7 cellular contexts compared by ENCODE assay signal in genomic region chr2:202386495-202386894, GRCh38. TPM values are rescaled to one million over a fixed set of nuclear protein-coding genes. Genes with fewer than 3 reads are reported as not detected.
DNase-seq lines count a peak whose midpoint lies in the region; ATAC-seq, FAIRE-seq and TF ChIP-seq lines count a peak whose summit lies in the region.
"Not testable (repeated sequence)": the region's sequence is repeated elsewhere in the genome, so short reads cannot be mapped to it uniquely, and the experiment has no call there.

No MANE protein-coding gene starts in this region.

- not testable (repeated sequence) for ATAC-seq in GM12878

- TF ChIP-seq POLR2A in GM12878 (IDR thresholded peaks at IDR 0.05; ENCODE audit: low read depth, low read length), result not testable (repeated sequence)

- CTCF ChIA-PET in A673 (lab: Charles Lee); GM12878 (lab: Yijun Ruan, JAX): not testable (repeated sequence)

- peaks cover 27% of the 10 kb centered on the region for H3K4me1 ChIP-seq in A673 (ENCODE audit: insufficient read depth, low read length, poor library complexity, severe bottlenecking)
- peaks cover 55% of the 10 kb centered on the region for H3K4me1 ChIP-seq in Loucy (ENCODE audit: insufficient read depth, low read length, poor library complexity, severe bottlenecking)
- H3K4me1 ChIP-seq in GM12878 (ENCODE audit: control insufficient read depth, insufficient read depth, low read length); endodermal cell (ENCODE audit: control insufficient read depth, insufficient read depth, low read length): not testable (repeated sequence)
- peaks cover 18% of the 10 kb centered on the region for H3K4me1 ChIP-seq in skeletal muscle satellite cell (ENCODE audit: control insufficient read depth, insufficient read depth, low read length)

- not testable (repeated sequence) for H3K4me3 ChIP-seq in A673 (ENCODE audit: low read depth, low read length, poor library complexity, severe bottlenecking); SK-N-MC; skeletal muscle satellite cell (ENCODE audit: low read length)
- H3K4me3 ChIP-seq in Loucy (ENCODE audit: low read length, poor library complexity, severe bottlenecking) (peak overlapping the region; percentile 68), GM12878 (peak overlapping the region; percentile 25; the same call in 1 of the 2 replicates), endodermal cell (ENCODE audit: low read length) (peak overlapping the region; percentile 67)

- not testable (repeated sequence) for H3K27me3 ChIP-seq in A673 (replicated peaks; ENCODE audit: insufficient read depth, low read depth, low read length, poor library complexity); Loucy (ENCODE audit: insufficient read depth, low read length, poor library complexity, severe bottlenecking); GM12878 (replicated peaks in 1 of 2; ENCODE audit: control insufficient read depth in 2 of 2, insufficient read depth in 2 of 2, low read length in 1 of 2); endodermal cell (ENCODE audit: control insufficient read depth, insufficient read depth, low read length, poor library complexity, severe bottlenecking); skeletal muscle satellite cell (ENCODE audit: control insufficient read depth, insufficient read depth, low read length)

- not testable (repeated sequence) for DNase-seq in A673 (ENCODE audit: low spot score); SK-N-MC (ENCODE audit: low read depth, low spot score); GM12878 (ENCODE audit: low read depth, low spot score); endodermal cell

- RAD21 ChIA-PET in GM12878 (lab: Charles Lee; ENCODE audit: unreplicated experiment), result not testable (repeated sequence)

- H3K36me3 ChIP-seq in A673 (ENCODE audit: insufficient read depth, low read length, poor library complexity, severe bottlenecking); Loucy (ENCODE audit: insufficient read depth, low read length); SK-N-MC (ENCODE audit: insufficient read depth, low read length); GM12878 (ENCODE audit: control insufficient read depth in 2 of 2, insufficient read depth in 2 of 2, low read length in 1 of 2); skeletal muscle satellite cell (ENCODE audit: insufficient read depth, low read length): not testable (repeated sequence)
- H3K36me3 ChIP-seq in endodermal cell (ENCODE audit: control insufficient read depth, insufficient read depth, low read length), result peaks cover 70% of the 10 kb centered on the region

- H3F3A ChIP-seq in Loucy (ENCODE audit: low read depth), result peaks cover 22% of the 10 kb centered on the region

- H3K79me2 ChIP-seq in Loucy (ENCODE audit: insufficient read depth, low read length) (peaks cover 75% of the 10 kb centered on the region), GM12878 (ENCODE audit: control insufficient read depth, insufficient read depth, low read length) (peaks cover 56% of the 10 kb centered on the region)

- H3K9me3 Mint-ChIP-seq in endodermal cell, nephron: not testable (repeated sequence)

- not testable (repeated sequence) for TF ChIP-seq RAD21 in GM12878 (IDR thresholded peaks at IDR 0.05; ENCODE audit: insufficient read depth, low read depth, low read length)

- H2AFZ ChIP-seq in Loucy (ENCODE audit: low read length); GM12878 (ENCODE audit: control insufficient read depth, low read depth, low read length): not testable (repeated sequence)

- POLR2A ChIA-PET in A673 (lab: Charles Lee; ENCODE audit: low non-redundant PET); GM12878 (lab: Charles Lee): not testable (repeated sequence)

- H3K4me2 ChIP-seq in Loucy (ENCODE audit: low read depth, low read length, poor library complexity, severe bottlenecking) (peak overlapping the region; percentile 82), skeletal muscle satellite cell (ENCODE audit: low read length) (peak overlapping the region; percentile 26)
- H3K4me2 ChIP-seq in GM12878 (ENCODE audit: control insufficient read depth, insufficient read depth), result not testable (repeated sequence)

- not testable (repeated sequence) for H3K4me3 Mint-ChIP-seq in endodermal cell
- H3K4me3 Mint-ChIP-seq in nephron, result peak overlapping the region in 1 of 3 experiments; percentile 3

- not testable (repeated sequence) for H3K9me2 ChIP-seq in Loucy (replicated peaks; ENCODE audit: low read depth, low read length)

- FAIRE-seq in GM12878 (lab: Jason Lieb, UNC), result not testable (repeated sequence)

- peaks cover 28% of the 10 kb centered on the region for H3K36me3 Mint-ChIP-seq in endodermal cell (ENCODE audit: low read depth)
- peaks cover 33% of the 10 kb centered on the region for H3K36me3 Mint-ChIP-seq in nephron (ENCODE audit: low read depth)

- SMC1A ChIA-PET in GM12878 (lab: Charles Lee; ENCODE audit: uncharacterized antibody, unreplicated experiment), result not testable (repeated sequence)

- intact Hi-C loops in A673 (cut with micrococcal nuclease; ENCODE audit: unreplicated experiment); GM12878 (cut with micrococcal nuclease; ENCODE audit: unreplicated experiment): not testable (repeated sequence)

- not testable (repeated sequence) for H3K9me3 ChIP-seq in A673 (ENCODE audit: low read depth, low read length, poor library complexity, severe bottlenecking); Loucy (ENCODE audit: insufficient read depth, low read depth, low read length); SK-N-MC (ENCODE audit: low read depth, low read length); GM12878 (replicated peaks; ENCODE audit: control insufficient read depth, insufficient read depth, low read length); endodermal cell (ENCODE audit: control insufficient read depth, low read length); skeletal muscle satellite cell (replicated peaks; ENCODE audit: low read length)

- 95% methylated on average over 12 of the region's 12 CpGs for WGBS in GM12878 (ENCODE audit: insufficient coverage, insufficient replicate concordance, low lambda C conversion rate, missing lambda C conversion rate)
- 78 to 93% methylated on average over 5 to 12 of the region's 12 CpGs for WGBS in endodermal cell (ENCODE audit: insufficient coverage in 1 of 2, insufficient read length in 1 of 2), 2 experiments

- H3K9ac ChIP-seq in Loucy (ENCODE audit: low read depth, low read length, poor library complexity, severe bottlenecking), result peak overlapping the region; percentile 67
- not testable (repeated sequence) for H3K9ac ChIP-seq in SK-N-MC (ENCODE audit: insufficient read length); GM12878 (ENCODE audit: control insufficient read depth, insufficient read depth, low read length); endodermal cell (ENCODE audit: extremely low read depth, low read length, poor library complexity, severe bottlenecking); skeletal muscle satellite cell (ENCODE audit: low read depth, low read length)

- not testable (repeated sequence) for BruUV-seq in A673 (replicated peaks; lab: Mats Ljungman, UMichigan); GM12878 (replicated peaks; lab: Mats Ljungman, UMichigan)

- in situ Hi-C loops in GM12878 (cut with MboI), result not testable (repeated sequence)

- not testable (repeated sequence) for TF ChIP-seq EP300 in GM12878 (IDR thresholded peaks at IDR 0.05; ENCODE audit: borderline replicate concordance in 1 of 2, control insufficient read depth in 1 of 2, low read depth in 2 of 2, low read length in 2 of 2)

- not testable (repeated sequence) for H3K27me3 Mint-ChIP-seq in endodermal cell (ENCODE audit: insufficient read depth); nephron (ENCODE audit: low read depth)

- H3K27ac ChIP-seq in A673 (ENCODE audit: low read depth, low read length, poor library complexity, severe bottlenecking) (peak overlapping the region; percentile 82), SK-N-MC (peak overlapping the region; percentile 49; the same call in 1 of the 2 replicates)
- not testable (repeated sequence) for H3K27ac ChIP-seq in GM12878 (ENCODE audit: control insufficient read depth, insufficient read depth); endodermal cell (ENCODE audit: low read depth, low read length)

- H3K4me1 Mint-ChIP-seq in endodermal cell (peaks cover 13% of the 10 kb centered on the region), nephron (peaks cover 30% of the 10 kb centered on the region)

- H3K27ac Mint-ChIP-seq in endodermal cell, result not testable (repeated sequence)
- H3K27ac Mint-ChIP-seq in nephron, result peak overlapping the region in 2 of 3 experiments; percentile 0 to 4

- not testable (repeated sequence) for H4K20me1 ChIP-seq in Loucy (ENCODE audit: insufficient read depth, low read length, poor library complexity, severe bottlenecking); GM12878 (ENCODE audit: control insufficient read depth, insufficient read depth)

- not testable (repeated sequence) for TF ChIP-seq CTCF in A673 (conservative IDR thresholded peaks at IDR 0.05; ENCODE audit: low read depth, low read length); Loucy (conservative IDR thresholded peaks at IDR 0.05; ENCODE audit: low read length); GM12878 (IDR thresholded peaks at IDR 0.05 in 2 of 3, conservative IDR thresholded peaks at IDR 0.05 in 1 of 3; ENCODE audit: control insufficient read depth in 2 of 3, extremely low read depth in 1 of 3, insufficient read depth in 1 of 3, low read depth in 3 of 3, low read length in 3 of 3); endodermal cell (conservative IDR thresholded peaks at IDR 0.05); nephron (IDR thresholded peaks at IDR 0.05; ENCODE audit: unreplicated experiment in 3 of 3)

RNA-seq across cellular contexts. Expression of gene BMPR2, which starts 10.4 kb away (rescaled TPM):
- 32.0 and 34.9 TPM in 2 replicates for total RNA-seq in A673 (2021)
- 51.2 and 52.0 TPM in 2 replicates for total RNA-seq in GM12878 (2013; cell fraction: nucleolus; rRNA removed)
- total RNA-seq in GM12878 (2014; rRNA removed), result 6.0 and 7.0 TPM in 2 replicates
- 9.3 and 10.4 TPM in 2 replicates for total RNA-seq in GM12878 (2014; rRNA removed; fragmentation: Illumina TruSeq; extraction: Trizol)
- 15.6 and 15.7 TPM in 2 replicates for total RNA-seq in GM12878 (2021)
- 6.6 TPM for polyA plus RNA-seq in GM12878 (2011; ENCODE audit: low read depth)
- polyA plus RNA-seq in GM12878 (2011; rRNA removed), result 33.0 and 34.5 TPM in 2 replicates
- polyA plus RNA-seq in GM12878 (2011; cell fraction: cytosol; rRNA removed), result 14.7 and 22.6 TPM in 2 replicates
- 9.9 and 11.8 TPM in 2 replicates for polyA plus RNA-seq in GM12878 (2011; cell fraction: nucleus; rRNA removed)
- 7.2 and 10.4 TPM in 2 replicates for polyA plus RNA-seq in GM12878 (2012)
- polyA plus RNA-seq in GM12878 (2014; fragmentation: Illumina TruSeq; extraction: Trizol), result 14.8 and 19.5 TPM in 2 replicates
- polyA plus RNA-seq in GM12878 (2014; fragmentation: Nextera tagmentation; extraction: Ambion mirVana), result 1 to 10 TPM; 2.4 to 3.4 TPM
- polyA plus RNA-seq in GM12878 (2014; rRNA removed), result 5.9 and 6.1 TPM in 2 replicates
- 1 to 10 TPM; 6.5 to 7.8 TPM for polyA plus RNA-seq in GM12878 (2016; fragmentation: Nextera tagmentation; extraction: Ambion mirVana)
- 51.6 and 107 TPM in 2 replicates for polyA minus RNA-seq in GM12878 (2011; rRNA and poly(A)+ RNA removed)
- polyA minus RNA-seq in GM12878 (2011; cell fraction: cytosol; rRNA and poly(A)+ RNA removed), result 25.5 and 29.5 TPM in 2 replicates
- polyA minus RNA-seq in GM12878 (2011; cell fraction: nucleus; rRNA and poly(A)+ RNA removed), result 10.2 and 12.0 TPM in 2 replicates
- 10 to 100 TPM; 42.2 to 56.3 TPM for total RNA-seq in endodermal cell
- polyA plus RNA-seq in endodermal cell (2013, experiment 1 of 2), result 32.5 TPM
- 36.1 TPM for polyA plus RNA-seq in endodermal cell (2013, experiment 2 of 2)
- 15.0 and 16.6 TPM in 2 replicates for total RNA-seq in skeletal muscle satellite cell (2012; rRNA removed)
